In the genomic region with DNA sequence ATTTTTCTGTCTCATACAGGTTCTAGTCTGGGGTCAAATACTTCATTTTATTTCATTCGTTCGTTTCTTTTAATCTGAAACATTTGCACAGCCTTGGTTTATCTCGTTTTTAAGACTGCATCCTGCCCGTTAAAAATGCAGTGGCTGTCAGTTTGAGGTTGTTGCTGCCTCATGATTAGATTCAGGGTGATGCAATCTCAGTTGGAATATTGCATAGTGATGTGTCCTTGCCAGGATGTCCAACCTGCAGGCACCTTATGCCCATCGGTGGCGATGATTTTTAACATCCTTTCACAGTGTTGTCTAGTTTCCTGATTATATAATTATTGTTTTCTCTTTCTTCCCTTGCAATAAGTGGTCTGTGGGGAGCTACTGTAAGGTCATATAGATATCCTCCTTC, we compare ENCODE assay signal across 26 cellular contexts. TPM values are rescaled to one million over a fixed set of nuclear protein-coding genes. Genes with fewer than 3 reads are reported as not detected.
"Had no signal": no experiment of that assay in that cellular context is flagged by ENCODE, and none has a peak within 500 bp of the region (broad histone marks: within the 10 kb centered on the region; RNA-seq: fewer than 3 reads in every experiment).

No MANE protein-coding gene starts in this region.

- H3K27me3 ChIP-seq: adrenal gland, breast epithelium, Peyer's patch, SJCRH30 had no signal

- H3K9ac ChIP-seq: SK-N-SH had no signal

- H3K4me1 ChIP-seq: adrenal gland, breast epithelium, Peyer's patch, SJCRH30 had no signal

- ATAC-seq: activated CD4-positive, CD25-positive, alpha-beta regulatory T cell treated with anti-CD3 and anti-CD28 coated beads, Interleukin-2, amount 50 U/mL, for 24 hours; activated CD8-positive, alpha-beta T cell treated with anti-CD3 and anti-CD28 coated beads, Interleukin-2, amount 10 ng/mL, durations not matched to agents 7 days and 5 days had no signal

- H3K9me3 ChIP-seq: adrenal gland, breast epithelium, Peyer's patch, SJCRH30, SK-N-SH had no signal

- H3K36me3 ChIP-seq: adrenal gland, breast epithelium, Peyer's patch, SJCRH30 had no signal

- DNase-seq: activated CD4-positive, alpha-beta T cell treated with anti-CD3 and anti-CD28 coated beads for 48 hours; activated CD4-positive, alpha-beta T cell treated with anti-CD3 and anti-CD28 coated beads, Interleukin-2, amount 50 U/mL, for 4 hours; activated CD8-positive, alpha-beta memory T cell treated with anti-CD3 and anti-CD28 coated beads, Interleukin-2, amount 50 U/mL, for 48 hours; activated CD8-positive, alpha-beta T cell treated with anti-CD3 and anti-CD28 coated beads, Interleukin-2, amount 10 ng/mL, durations not matched to agents 7 days and 5 days; activated naive CD4-positive, alpha-beta T cell treated with anti-CD3 and anti-CD28 coated beads, Interleukin-2, amount 50 U/mL, for 16 hours; activated naive CD8-positive, alpha-beta T cell treated with anti-CD3 and anti-CD28 coated beads, Interleukin-2, amount 10 ng/mL, durations not matched to agents 7 days and 5 days; activated T-cell treated with anti-CD3 and anti-CD28 coated beads, Interleukin-2, amount 50 U/mL, for 1 hour; adrenal gland; anterior cingulate cortex; central memory CD4-positive, alpha-beta T cell; Karpas-422; NCI-H146; NCI-H187 treated with DMSO at 0.1 percent for 48 hours; NCI-H2081 treated with DMSO at 0.1 percent for 48 hours; NCI-H2227 treated with DMSO at 0.1 percent for 48 hours; NCI-H774; NK-92 treated with Interleukin-12 subunit alpha and Interleukin-12 subunit beta, amount 100 ng/mL, for 24 hours; Peyer's patch; Right ventricle myocardium superior; SJCRH30; SK-N-SH; T-helper 1 cell had no signal

- H3K4me2 ChIP-seq: SK-N-SH had no signal

- H3K4me3 ChIP-seq: adrenal gland, breast epithelium, Peyer's patch, SJCRH30 had no signal

- H3K27ac ChIP-seq: adrenal gland, breast epithelium, Peyer's patch, RWPE1, SJCRH30 had no signal

RNA-seq across cellular contexts. Expression of a gene that starts 45.1 kb away (rescaled TPM):
- total RNA-seq: activated CD8-positive, alpha-beta T cell treated with anti-CD3 and anti-CD28 coated beads, Interleukin-2, amount 10 ng/mL, durations not matched to agents 7 days and 5 days; activated naive CD8-positive, alpha-beta T cell treated with anti-CD3 and anti-CD28 coated beads, Interleukin-2, amount 10 ng/mL, durations not matched to agents 7 days and 5 days; Right ventricle myocardium superior; T-helper 2 cell treated with Interferon-gamma antibody and Interleukin-4, amounts not matched to agents 100 ng/mL and 5 ng/mL, for 36 hours had no signal
